Comparison of ENCODE assay signal across 16 cellular contexts in genomic region chr15:85284497-85284896, GRCh38.
DNase-seq lines count a peak whose midpoint lies in the region; ATAC-seq and TF ChIP-seq lines count a peak whose summit lies in the region.
"Had no signal": no experiment of that assay in that cellular context is flagged by ENCODE, and none has a peak within 500 bp of the region (broad histone marks: within the 10 kb centered on the region; RNA-seq: fewer than 3 reads in every experiment).

No MANE protein-coding gene starts in this region.

- H3K9ac ChIP-seq in MM.1S (ENCODE audit: low read length) = no peak overlapping the region

- no peak for TF ChIP-seq EP300 in ovary (IDR thresholded peaks at IDR 0.05)

- no peaks in the 10 kb centered on the region for H3K79me2 ChIP-seq in MM.1S (ENCODE audit: low read length)

- 78% methylated on average over 5 of the region's 5 CpGs for WGBS in prostate gland
- WGBS in ovary, 3 donors = 87 to 94% (median 89%) methylated on average over 5 of the region's 5 CpGs

- H4K20me1 ChIP-seq in MM.1S (ENCODE audit: insufficient read depth, low read length) = no peaks in the 10 kb centered on the region

- peak overlapping the region; percentile 62 for H3K4me2 ChIP-seq in MM.1S (ENCODE audit: low read depth, low read length)
- H3K4me2 ChIP-seq: GM23338 had no signal

- no peak for TF ChIP-seq CTCF in MM.1S (IDR thresholded peaks at IDR 0.05; ENCODE audit: low read length)
- TF ChIP-seq CTCF in prostate gland (IDR thresholded peaks at IDR 0.05) = no peak
- TF ChIP-seq CTCF in ovary (IDR thresholded peaks at IDR 0.05) = no peak

- H3K27me3 ChIP-seq in MM.1S (replicated peaks; ENCODE audit: insufficient read depth, low read length) (no peaks in the 10 kb centered on the region), prostate gland (replicated peaks; ENCODE audit: insufficient read depth) (no peaks in the 10 kb centered on the region), ovary (no peaks in the 10 kb centered on the region)
- H3K27me3 ChIP-seq: BE2C had no signal

- no peaks in the 10 kb centered on the region for H3K9me2 ChIP-seq in MM.1S (replicated peaks; ENCODE audit: insufficient read depth, low read length)

- H3K36me3 ChIP-seq in MM.1S (replicated peaks; ENCODE audit: insufficient read depth, low read length) = no peaks in the 10 kb centered on the region
- H3K36me3 ChIP-seq in prostate gland = no peaks in the 10 kb centered on the region
- H3K36me3 ChIP-seq in ovary = no peaks in the 10 kb centered on the region
- H3K36me3 ChIP-seq: BE2C had no signal

- intact Hi-C loops in prostate gland (cut with DNase I) = no loop called here
- intact Hi-C loops in ovary (cut with DNase I) = no loop called here

- DNase-seq in MM.1S (peak; percentile 53), AG08395 (ENCODE audit: low spot score) (no peak), prostate gland (ENCODE audit: low spot score) (no peak), ovary (no peak), iPS-NIHi7 (ENCODE audit: extremely low spot score) (no peak)
- DNase-seq: anterior cingulate cortex, BE2C, glutamatergic neuron, NCI-H187, posterior cingulate gyrus, substantia nigra had no signal

- H2AFZ ChIP-seq in MM.1S (ENCODE audit: low read length) = peak overlapping the region; percentile 27; the same call in 1 of the 2 replicates
- H2AFZ ChIP-seq: GM23338 had no signal

- H3K4me1 ChIP-seq in MM.1S (ENCODE audit: low read length) (peaks cover 7% of the 10 kb centered on the region; the same call in 1 of the 2 replicates), prostate gland (replicated peaks) (no peaks in the 10 kb centered on the region), ovary (ENCODE audit: insufficient read depth) (no peaks in the 10 kb centered on the region)
- H3K4me1 ChIP-seq: BE2C had no signal

- no peak overlapping the region; the same call in 1 of the 2 replicates for H3K27ac ChIP-seq in MM.1S (ENCODE audit: low read length)
- no peak overlapping the region for H3K27ac ChIP-seq in prostate gland
- H3K27ac ChIP-seq in ovary = no peak overlapping the region

- TF ChIP-seq POLR2A in GM18505 (IDR thresholded peaks at IDR 0.05; ENCODE audit: borderline replicate concordance, extremely low read depth, insufficient read depth, insufficient read length) = no peak
- no peak for TF ChIP-seq POLR2A in prostate gland (IDR thresholded peaks at IDR 0.05)
- TF ChIP-seq POLR2A in ovary (IDR thresholded peaks at IDR 0.05) = no peak

- ATAC-seq in GM18505 (IDR thresholded peaks at IDR 0.05; ENCODE audit: unreplicated experiment) (peak; percentile 62), GM21367 (IDR thresholded peaks at IDR 0.05; ENCODE audit: unreplicated experiment) (peak; percentile 75), HG02973 (IDR thresholded peaks at IDR 0.05; ENCODE audit: unreplicated experiment) (peak; percentile 50)

- peak overlapping the region; percentile 43; the same call in 1 of the 2 replicates for H3K4me3 ChIP-seq in MM.1S (ENCODE audit: low read length)
- no peak overlapping the region for H3K4me3 ChIP-seq in prostate gland
- H3K4me3 ChIP-seq in ovary = no peak overlapping the region
- H3K4me3 ChIP-seq: GM23338, lung had no signal

- 0 out of 2 replicates have a peak, but pooled peaks cover 3% of the 10 kb centered on the region for H3F3A ChIP-seq in MM.1S (ENCODE audit: insufficient read depth, low read length)

- H3K9me3 ChIP-seq in MM.1S (replicated peaks; ENCODE audit: insufficient read depth, low read length) (no peaks in the 10 kb centered on the region), prostate gland (no peaks in the 10 kb centered on the region), ovary (no peaks in the 10 kb centered on the region)
- H3K9me3 ChIP-seq: BE2C had no signal
